8 cellular contexts compared by ENCODE assay signal in genomic region chr2:18559941-18560796, GRCh38. TPM values are rescaled to one million over a fixed set of nuclear protein-coding genes. Genes with fewer than 3 reads are reported as not detected.
DNase-seq lines count a peak whose midpoint lies in the region; ATAC-seq lines count a peak whose summit lies in the region.

Gene RDH14 (minus strand): TSS chr2:18560653. CDS start chr2:18560572, 81 bp downstream.

- peaks cover 17% of the 10 kb centered on the region for H3K4me1 Mint-ChIP-seq in dendritic cell treated with granulocyte-macrophage colony-stimulating factor and Interleukin-4, amounts not matched to agents 40 ng/mL and 50 ng/mL, for 4 days (ENCODE audit: low read depth)

- peak within 1 kb of the TSS; percentile 88 for H3K27ac Mint-ChIP-seq in dendritic cell treated with granulocyte-macrophage colony-stimulating factor and Interleukin-4, amounts not matched to agents 40 ng/mL and 50 ng/mL, for 4 days

- intact Hi-C loops in dendritic cell treated with granulocyte-macrophage colony-stimulating factor and Interleukin-4, amounts not matched to agents 40 ng/mL and 50 ng/mL, for 4 days (cut with micrococcal nuclease) = loop anchor here (1.0 kb wide), 1 partner anchor 1341 kb away; the partner anchor contains the start of gene TTC32

- DNase-seq in C1 segment of cervical spinal cord (lab: John Stamatoyannopoulos, UW) (peak; percentile 69 to 96 (median 92)), NCI-H748 treated with DMSO at 0.1 percent for 48 hours (lab: John Stamatoyannopoulos, UW) (peak; percentile 90), left lobe of liver (ENCODE audit: low spot score) (peak; percentile 96)
- peak; percentile 81 to 89 for DNase-seq in activated CD4-positive, alpha-beta T cell treated with anti-CD3 and anti-CD28 coated beads, Interleukin-2, amount 50 U/mL, for 24 hours (ENCODE audit: low read depth in 1 of 2, low spot score in 1 of 2)
- peak; percentile 88 for DNase-seq in stimulated activated CD4-positive, alpha-beta T cell treated with anti-CD3 and anti-CD28 coated beads, Interleukin-2, amount 100 ng/mL, for 4 hours (ENCODE audit: low read depth)

- peak; percentile 93 for ATAC-seq in GM19372 (IDR thresholded peaks at IDR 0.05; ENCODE audit: low read depth, unreplicated experiment)
- ATAC-seq in HG03558 (IDR thresholded peaks at IDR 0.05; ENCODE audit: extremely low read depth, unreplicated experiment) = peak; percentile 94
- ATAC-seq in left lobe of liver = peak; percentile 93

- H3K4me3 Mint-ChIP-seq in dendritic cell treated with granulocyte-macrophage colony-stimulating factor and Interleukin-4, amounts not matched to agents 40 ng/mL and 50 ng/mL, for 4 days = peak within 1 kb of the TSS; percentile 85

- H3K36me3 Mint-ChIP-seq in dendritic cell treated with granulocyte-macrophage colony-stimulating factor and Interleukin-4, amounts not matched to agents 40 ng/mL and 50 ng/mL, for 4 days (ENCODE audit: low read depth) = peaks cover 12% of the 10 kb centered on the region

- no peaks in the 10 kb centered on the region for H3K9me3 Mint-ChIP-seq in dendritic cell treated with granulocyte-macrophage colony-stimulating factor and Interleukin-4, amounts not matched to agents 40 ng/mL and 50 ng/mL, for 4 days

- no peaks in the 10 kb centered on the region for H3K27me3 Mint-ChIP-seq in dendritic cell treated with granulocyte-macrophage colony-stimulating factor and Interleukin-4, amounts not matched to agents 40 ng/mL and 50 ng/mL, for 4 days

RNA-seq across cellular contexts. Expression of gene RDH14, which starts in this region (rescaled TPM):
- 12.5 TPM for total RNA-seq in left lobe of liver

Comparison
In these comparisons a context has a peak if more than half of its experiments do, and no peak if none do; other contexts are left out.
1. Peak in every context shown above with its lines: DNase-seq and ATAC-seq.